ENCODE assay signal across 8 cellular contexts in genomic region chr18:80109676-80110078, GRCh38. TPM values are rescaled to one million over a fixed set of nuclear protein-coding genes. Genes with fewer than 3 reads are reported as not detected.
DNase-seq lines count a peak whose midpoint lies in the region; ATAC-seq and TF ChIP-seq lines count a peak whose summit lies in the region.

No MANE protein-coding gene starts in this region.

- H2AFZ ChIP-seq in Karpas-422 (ENCODE audit: low read length) (no peak overlapping the region), fibroblast of lung (ENCODE audit: low read length) (no peak overlapping the region)

- no peaks in the 10 kb centered on the region for H3K9me3 Mint-ChIP-seq in nephron

- H3K27ac ChIP-seq in Karpas-422 (ENCODE audit: low read length) (no peak overlapping the region), fibroblast of lung (ENCODE audit: insufficient read depth, low read length) (peak overlapping the region; percentile 30)

- no peaks in the 10 kb centered on the region for H3K27me3 Mint-ChIP-seq in nephron (ENCODE audit: low read depth)

- H3K4me2 ChIP-seq in Karpas-422 (ENCODE audit: low read depth, low read length, poor library complexity, severe bottlenecking) (peak overlapping the region; percentile 75), fibroblast of lung (ENCODE audit: extremely low read depth, insufficient read depth, low read length) (peak overlapping the region; percentile 91)

- no peaks in the 10 kb centered on the region for H3K36me3 ChIP-seq in Karpas-422 (ENCODE audit: insufficient read depth, low read length)
- no peaks in the 10 kb centered on the region for H3K36me3 ChIP-seq in fibroblast of lung (ENCODE audit: control insufficient read depth, insufficient read depth, low read length)

- H3K4me3 Mint-ChIP-seq in nephron: peak overlapping the region; percentile 82 to 87 (median 84)

- peak overlapping the region; percentile 70 for H3K4me3 ChIP-seq in Karpas-422 (ENCODE audit: low read length)
- peak overlapping the region; percentile 65 to 92 (median 78) for H3K4me3 ChIP-seq in fibroblast of lung (replicated peaks in 1 of 4; ENCODE audit: control extremely low read depth in 1 of 4, insufficient read depth in 1 of 4, low read depth in 3 of 4, low read length in 4 of 4)

- ATAC-seq in GM21619 (IDR thresholded peaks at IDR 0.05; ENCODE audit: unreplicated experiment): peak; percentile 20

- peak overlapping the region; percentile 68 for H3K9ac ChIP-seq in Karpas-422 (ENCODE audit: low read length)
- H3K9ac ChIP-seq in fibroblast of lung (ENCODE audit: insufficient read depth, low read length): peak overlapping the region; percentile 71

- H3K9me3 ChIP-seq in Karpas-422 (ENCODE audit: low read length): 0 out of 2 replicates have a peak, but pooled peaks cover 3% of the 10 kb centered on the region
- H3K9me3 ChIP-seq in fibroblast of lung (ENCODE audit: control insufficient read depth, insufficient read depth, low read depth, low read length): no peaks in the 10 kb centered on the region

- H3K79me2 ChIP-seq in Karpas-422 (ENCODE audit: low read length): peaks cover 49% of the 10 kb centered on the region
- peaks cover 47% of the 10 kb centered on the region for H3K79me2 ChIP-seq in fibroblast of lung (ENCODE audit: control insufficient read depth, insufficient read depth, low read length)

- H3K4me1 Mint-ChIP-seq in nephron: peaks cover 30% of the 10 kb centered on the region

- H3K36me3 Mint-ChIP-seq in nephron (ENCODE audit: low read depth): peaks cover 4% of the 10 kb centered on the region

- H4K20me1 ChIP-seq in Karpas-422 (ENCODE audit: insufficient read depth, low read depth, low read length) (peaks cover 5% of the 10 kb centered on the region; the same call in 1 of the 2 replicates), fibroblast of lung (ENCODE audit: control insufficient read depth, extremely low read depth, insufficient read depth, low read length) (peaks cover 1% of the 10 kb centered on the region)

- DNase-seq in NOMO-1 treated with DMSO at 0.1 percent for 48 hours (lab: John Stamatoyannopoulos, UW; ENCODE audit: unreplicated experiment) (peak; percentile 20), NOMO-1 treated with dmso at 0.1 percent for 144 hours (lab: John Stamatoyannopoulos, UW; ENCODE audit: unreplicated experiment) (no peak), Karpas-422 (peak; percentile 57), fibroblast of lung (ENCODE audit: low read depth in 2 of 2) (peak; percentile 39 to 46), NCI-H128 (lab: John Stamatoyannopoulos, UW; ENCODE audit: unreplicated experiment) (no peak)
- DNase-seq in activated CD4-positive, alpha-beta T cell treated with anti-CD3 and anti-CD28 coated beads, Interleukin-2, amount 50 U/mL, for 48 hours: peak; percentile 37 to 46

- no peaks in the 10 kb centered on the region for H3K9me2 ChIP-seq in Karpas-422 (replicated peaks; ENCODE audit: insufficient read depth, low read length)

- TF ChIP-seq CTCF in fibroblast of lung (conservative IDR thresholded peaks at IDR 0.05 in 1 of 2, IDR thresholded peaks at IDR 0.05 in 1 of 2; ENCODE audit: low read depth in 1 of 2, low read length in 2 of 2) (no peak), nephron (IDR thresholded peaks at IDR 0.05; ENCODE audit: unreplicated experiment in 3 of 3) (no peak)

- H3K27me3 ChIP-seq in Karpas-422 (ENCODE audit: low read length) (no peaks in the 10 kb centered on the region), fibroblast of lung (ENCODE audit: control insufficient read depth, insufficient read depth, low read length) (no peaks in the 10 kb centered on the region)

- H3K27ac Mint-ChIP-seq in nephron: peak overlapping the region; percentile 0 to 50 (median 19)

- H3K4me1 ChIP-seq in Karpas-422 (ENCODE audit: low read length): peaks cover 16% of the 10 kb centered on the region
- no peaks in the 10 kb centered on the region for H3K4me1 ChIP-seq in fibroblast of lung (ENCODE audit: control insufficient read depth, extremely low read depth, insufficient read depth, low read length)

RNA-seq across cellular contexts. Expression of gene ADNP2, which starts 0.6 kb away (rescaled TPM):
- 11.5 and 15.5 TPM in 2 replicates for total RNA-seq in Karpas-422 (2014; rRNA removed; shearing (Covaris generic); ENCODE audit: low replicate concordance)
- 13.6 and 17.3 TPM in 2 replicates for total RNA-seq in fibroblast of lung
- polyA plus RNA-seq in fibroblast of lung: 9.0 and 9.4 TPM in 2 replicates
- 8.8 and 9.1 TPM in 2 replicates for polyA plus RNA-seq in fibroblast of lung (2012)
- 20.1 and 26.2 TPM in 2 replicates for polyA minus RNA-seq in fibroblast of lung (ENCODE audit: low replicate concordance)

Comparison
In these comparisons a context has a peak if more than half of its experiments do, and no peak if none do; other contexts are left out.
1. DNase-seq: peak in NOMO-1 treated with DMSO at 0.1 percent for 48 hours (single experiment), Karpas-422 (single experiment), activated CD4-positive, alpha-beta T cell treated with anti-CD3 and anti-CD28 coated beads, Interleukin-2, amount 50 U/mL, for 48 hours (2 of 2) and fibroblast of lung (2 of 2); none in NOMO-1 treated with dmso at 0.1 percent for 144 hours (single experiment) and NCI-H128 (single experiment).